ENCODE assay signal across 16 cellular contexts in the genomic region with DNA sequence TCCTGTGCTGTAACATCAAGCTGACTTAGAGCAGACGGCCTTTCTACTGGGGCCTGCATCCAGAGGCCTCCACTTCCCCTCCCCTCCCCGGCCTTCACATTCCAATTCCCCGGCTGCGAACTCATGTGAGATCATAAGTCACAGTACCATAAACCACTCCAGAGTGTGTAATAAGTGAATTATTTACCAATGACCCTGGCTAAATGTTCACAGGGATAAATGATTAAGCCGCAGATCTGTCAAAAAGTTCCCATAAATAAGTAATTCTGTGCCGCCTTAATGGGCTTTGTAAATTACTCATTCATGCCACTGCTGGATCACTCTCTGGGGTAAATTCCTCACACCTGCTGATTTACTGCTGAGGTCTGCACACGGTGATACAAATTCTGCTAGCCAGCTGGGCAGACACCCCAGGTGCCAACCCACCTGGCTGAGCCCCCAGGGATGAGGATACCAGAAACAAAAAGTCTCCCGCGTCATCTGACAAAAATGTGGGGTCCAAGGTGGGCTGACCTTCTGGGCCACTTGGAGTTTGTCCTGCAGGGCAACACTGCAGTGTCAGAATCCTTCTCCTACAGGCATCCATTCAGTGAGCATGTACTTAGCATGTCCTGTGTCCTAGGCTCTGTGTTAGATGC. TPM values are rescaled to one million over a fixed set of nuclear protein-coding genes. Genes with fewer than 3 reads are reported as not detected.
DNase-seq lines count a peak whose midpoint lies in the region; ATAC-seq and TF ChIP-seq lines count a peak whose summit lies in the region.
"Had no signal": no experiment of that assay in that cellular context is flagged by ENCODE, and none has a peak within 500 bp of the region (broad histone marks: within the 10 kb centered on the region; RNA-seq: fewer than 3 reads in every experiment).

No MANE protein-coding gene starts in this region.

- no peak overlapping the region for H2AFZ ChIP-seq in neural progenitor cell (replicated peaks)

- TF ChIP-seq CTCF in neural progenitor cell (IDR thresholded peaks at IDR 0.05), result no peak

- no peak overlapping the region for H3K9ac ChIP-seq in neural progenitor cell

- H3K4me3 ChIP-seq in neural progenitor cell, result no peak overlapping the region
- H3K4me3 ChIP-seq: heart left ventricle, thoracic aorta had no signal

- no peaks in the 10 kb centered on the region for H3K27me3 ChIP-seq in neural progenitor cell

- H3K79me2 ChIP-seq in neural progenitor cell (ENCODE audit: low read depth), result no peaks in the 10 kb centered on the region

- H3K27ac Mint-ChIP-seq in neural progenitor cell, result peak overlapping the region; percentile 26
- H3K27ac Mint-ChIP-seq: activated CD4-positive, alpha-beta memory T cell treated with anti-CD3 and anti-CD28 coated beads, Interleukin-2, amount 10 ng/mL, durations not matched to agents 7 days and 5 days; B cell; IgD-negative memory B cell; T-helper 17 cell had no signal

- H3K9me3 Mint-ChIP-seq in neural progenitor cell, result peaks cover 6% of the 10 kb centered on the region
- H3K9me3 Mint-ChIP-seq: activated CD4-positive, alpha-beta memory T cell treated with anti-CD3 and anti-CD28 coated beads, Interleukin-2, amount 10 ng/mL, durations not matched to agents 7 days and 5 days; IgD-negative memory B cell had no signal

- H3K4me2 ChIP-seq in neural progenitor cell, result no peak overlapping the region

- peaks cover 17% of the 10 kb centered on the region for H3K4me1 ChIP-seq in neural progenitor cell

- H3K27me3 Mint-ChIP-seq in neural progenitor cell (ENCODE audit: insufficient read depth, low read depth), result peaks cover 6% of the 10 kb centered on the region

- no peaks in the 10 kb centered on the region for H3F3A ChIP-seq in neural progenitor cell (ENCODE audit: low read depth)

- H3K27ac ChIP-seq in neural progenitor cell, result no peak overlapping the region
- H3K27ac ChIP-seq: heart left ventricle, thoracic aorta had no signal

- H4K20me1 ChIP-seq in neural progenitor cell (ENCODE audit: low read depth), result no peaks in the 10 kb centered on the region

- ATAC-seq in GM21825 (IDR thresholded peaks at IDR 0.05; ENCODE audit: unreplicated experiment), result no peak
- ATAC-seq: heart left ventricle, T-helper 17 cell had no signal

- H3K4me3 Mint-ChIP-seq in neural progenitor cell, result peak overlapping the region; percentile 6
- H3K4me3 Mint-ChIP-seq: activated CD4-positive, alpha-beta memory T cell treated with anti-CD3 and anti-CD28 coated beads, Interleukin-2, amount 10 ng/mL, durations not matched to agents 7 days and 5 days; B cell; IgD-negative memory B cell; T-helper 17 cell had no signal

- peaks cover 15% of the 10 kb centered on the region for H3K4me1 Mint-ChIP-seq in neural progenitor cell
- H3K4me1 Mint-ChIP-seq: B cell had no signal

- no peaks in the 10 kb centered on the region for H3K36me3 ChIP-seq in neural progenitor cell
- H3K36me3 ChIP-seq: heart left ventricle, thoracic aorta had no signal

- peak; percentile 39 for DNase-seq in AG08395 (ENCODE audit: low spot score)
- peak; percentile 32 for DNase-seq in NCI-H69 (lab: John Stamatoyannopoulos, UW)
- DNase-seq in fibroblast of peridontal ligament (ENCODE audit: extremely low read depth), result peak; percentile 5
- DNase-seq in neural progenitor cell (ENCODE audit: low spot score), result no peak
- no peak for DNase-seq in activated CD8-positive, alpha-beta memory T cell treated with anti-CD3 and anti-CD28 coated beads for 24 hours
- no peak for DNase-seq in C1 segment of cervical spinal cord (lab: John Stamatoyannopoulos, UW)
- no peak for DNase-seq in medulla oblongata (ENCODE audit: extremely low spot score)
- DNase-seq: activated CD4-positive, alpha-beta memory T cell treated with anti-CD3 and anti-CD28 coated beads, Interleukin-2, amount 10 ng/mL, durations not matched to agents 7 days and 5 days; activated naive CD4-positive, alpha-beta T cell treated with anti-CD3 and anti-CD28 coated beads, Interleukin-2, amount 50 U/mL, for 16 hours; heart left ventricle; NCI-H187 treated with DMSO at 0.1 percent for 48 hours; T-helper 17 cell had no signal

- H3K9me3 ChIP-seq in neural progenitor cell (ENCODE audit: low read depth), result no peaks in the 10 kb centered on the region
- H3K9me3 ChIP-seq: thoracic aorta had no signal

- H3K36me3 Mint-ChIP-seq in neural progenitor cell, result no peaks in the 10 kb centered on the region
- H3K36me3 Mint-ChIP-seq: IgD-negative memory B cell had no signal

RNA-seq across cellular contexts. Expression of gene KIRREL1, which starts 27.3 kb away (rescaled TPM):
- total RNA-seq in neural progenitor cell (ENCODE audit: low replicate concordance), result 39.5 and 70.7 TPM in 2 replicates
- total RNA-seq: activated CD4-positive, alpha-beta memory T cell treated with anti-CD3 and anti-CD28 coated beads, Interleukin-2, amount 10 ng/mL, durations not matched to agents 7 days and 5 days; B cell; T-helper 17 cell had no signal

Comparison
In these comparisons a context has a peak if more than half of its experiments do, and no peak if none do; other contexts are left out.
1. DNase-seq: peak in AG08395 (single experiment), NCI-H69 (single experiment) and fibroblast of peridontal ligament (single experiment); none in neural progenitor cell (single experiment), activated CD8-positive, alpha-beta memory T cell treated with anti-CD3 and anti-CD28 coated beads for 24 hours (single experiment), C1 segment of cervical spinal cord (0 of 14) and medulla oblongata (single experiment).